8 cellular contexts compared by ENCODE assay signal in genomic region chr19:10379880-10380310, GRCh38. TPM values are rescaled to one million over a fixed set of nuclear protein-coding genes. Genes with fewer than 3 reads are reported as not detected.
DNase-seq lines count a peak whose midpoint lies in the region; ATAC-seq and TF ChIP-seq lines count a peak whose summit lies in the region.

No MANE protein-coding gene starts in this region.

- peaks cover 2% of the 10 kb centered on the region for H3K36me3 ChIP-seq in cardiac muscle cell
- H3K36me3 ChIP-seq in adipocyte (ENCODE audit: control insufficient read depth, insufficient read depth, low read length, severe bottlenecking), result peaks cover 17% of the 10 kb centered on the region
- peaks cover 0 to 27% of the 10 kb centered on the region in 2 donors for H3K36me3 ChIP-seq in left lung
- H3K36me3 ChIP-seq in tibial nerve, result peaks cover 0 to 34% (median 0%) of the 10 kb centered on the region in 3 donors

- H3K4me1 ChIP-seq in cardiac muscle cell (ENCODE audit: low read depth) (no peaks in the 10 kb centered on the region), adipocyte (ENCODE audit: control insufficient read depth, insufficient read depth, low read length) (peaks cover 12% of the 10 kb centered on the region), left lung (peaks cover 0 to 52% of the 10 kb centered on the region in 2 donors), tibial nerve (peaks cover 0 to 23% (median 13%) of the 10 kb centered on the region in 4 donors)

- TF ChIP-seq CTCF in cardiac muscle cell (IDR thresholded peaks at IDR 0.05; ENCODE audit: low read depth, low read length), result no peak
- TF ChIP-seq CTCF in left lung (IDR thresholded peaks at IDR 0.05), result no peak
- TF ChIP-seq CTCF in tibial nerve (IDR thresholded peaks at IDR 0.05), result no peak
- no peak for TF ChIP-seq CTCF in GM13977 (IDR thresholded peaks at IDR 0.05; ENCODE audit: extremely low read depth, insufficient read depth, missing control alignments)

- no peaks in the 10 kb centered on the region for H3K9me3 ChIP-seq in cardiac muscle cell (ENCODE audit: low read depth)
- no peaks in the 10 kb centered on the region for H3K9me3 ChIP-seq in adipocyte (ENCODE audit: control insufficient read depth, low read length)
- H3K9me3 ChIP-seq in left lung, result no peaks in the 10 kb centered on the region
- no peaks in the 10 kb centered on the region for H3K9me3 ChIP-seq in tibial nerve

- no peaks in the 10 kb centered on the region for H3K27me3 ChIP-seq in cardiac muscle cell
- H3K27me3 ChIP-seq in adipocyte (replicated peaks; ENCODE audit: control insufficient read depth, insufficient read depth, low read length), result no peaks in the 10 kb centered on the region
- no peaks in the 10 kb centered on the region for H3K27me3 ChIP-seq in left lung
- H3K27me3 ChIP-seq in tibial nerve, result no peaks in the 10 kb centered on the region

- ATAC-seq in Right ventricle myocardium superior (ENCODE audit: poor library complexity), result no peak
- peak; percentile 1 for ATAC-seq in left lung

- H3K27ac ChIP-seq in cardiac muscle cell (no peak overlapping the region), left lung (peak overlapping the region; percentile 57 to 95), tibial nerve (peak overlapping the region; percentile 72 to 94 (median 80))

- in situ Hi-C loops in GM13977 (cut with MboI; ENCODE audit: low pct_unique_long_range_greater_than_20kb, low sequenced_read_pairs, unreplicated experiment), result loop anchor here (10.0 kb wide), 1 partner anchor 435 kb away; no protein-coding TSS in a partner anchor

- DNase-seq in cardiac muscle cell (ENCODE audit: low read depth in 1 of 2, low spot score in 1 of 2) (no peak), Right ventricle myocardium superior (no peak), adipocyte (ENCODE audit: low read depth) (peak; percentile 32), left lung (no peak), tibial nerve (ENCODE audit: low spot score in 2 of 2) (no peak), AG20443 (ENCODE audit: low spot score) (no peak), GM19240 (ENCODE audit: insufficient read length, low spot score) (no peak), GM13977 (ENCODE audit: low spot score) (no peak)

- H3K4me3 ChIP-seq in cardiac muscle cell, result peak overlapping the region; percentile 66
- peak overlapping the region; percentile 88 for H3K4me3 ChIP-seq in adipocyte (ENCODE audit: low read length)
- H3K4me3 ChIP-seq in left lung, result peak overlapping the region; percentile 82 to 88
- peak overlapping the region; percentile 46 to 98 (median 86) for H3K4me3 ChIP-seq in tibial nerve

- WGBS in tibial nerve, 2 donors, result 0 to 2% methylated on average over 9 of the region's 9 CpGs

- TF ChIP-seq EP300 in tibial nerve (IDR thresholded peaks at IDR 0.05), result no peak

- H3K9ac ChIP-seq in adipocyte (ENCODE audit: low read length), result peak overlapping the region; percentile 90

- TF ChIP-seq POLR2A in tibial nerve (IDR thresholded peaks at IDR 0.05), result no peak

- intact Hi-C loops in Right ventricle myocardium superior (cut with DNase I), result loop anchor here (10.0 kb wide), 1 partner anchor 445 kb away; the partner anchor contains the start of gene OLFM2
- intact Hi-C loops in left lung (cut with DNase I), result loop anchor here in 1 of 2 donors (5.0 kb wide), 1 partner anchor 123 kb away; no protein-coding TSS in a partner anchor

RNA-seq across cellular contexts. Expression of gene TYK2, which starts 0.5 kb away (rescaled TPM):
- 126 and 135 TPM in 2 replicates for total RNA-seq in cardiac muscle cell
- polyA plus RNA-seq in cardiac muscle cell, result 142 and 148 TPM in 2 replicates
- 60.3 TPM for total RNA-seq in Right ventricle myocardium superior
- 100 to 1,000 TPM; 133 to 175 TPM for total RNA-seq in left lung
- 100 to 1,000 TPM; 112 to 166 (median 125) TPM for total RNA-seq in tibial nerve

RNA-seq across cellular contexts. Expression of gene CDC37, which starts 23.4 kb away (rescaled TPM):
- total RNA-seq in cardiac muscle cell, result 240 and 298 TPM in 2 replicates
- 229 and 233 TPM in 2 replicates for polyA plus RNA-seq in cardiac muscle cell
- 146 TPM for total RNA-seq in Right ventricle myocardium superior
- 100 to 1,000 TPM; 120 to 148 TPM for total RNA-seq in left lung
- 100 to 1,000 TPM; 127 to 260 (median 155) TPM for total RNA-seq in tibial nerve

RNA-seq across cellular contexts. Expression of gene PDE4A, which starts 40.4 kb away (rescaled TPM):
- total RNA-seq in cardiac muscle cell (1.0 and 2.5 TPM in 2 replicates), Right ventricle myocardium superior (36.8 TPM), left lung (10 to 100 TPM; 21.4 to 21.6 TPM), tibial nerve (10 to 100 TPM in 2 of 4 donors, 1 to 10 TPM in 2; 8.7 to 12.7 (median 10.0) TPM)
- 2.4 and 3.4 TPM in 2 replicates for polyA plus RNA-seq in cardiac muscle cell

RNA-seq across cellular contexts. Expression of gene ICAM3, which starts 40.5 kb away (rescaled TPM):
- total RNA-seq in cardiac muscle cell (2.9 and 9.0 TPM in 2 replicates), Right ventricle myocardium superior (31.0 TPM), left lung (10 to 100 TPM; 17.3 to 44.8 TPM), tibial nerve (1 to 10 TPM; 3.1 to 9.8 (median 3.3) TPM)
- polyA plus RNA-seq in cardiac muscle cell, result 8.6 and 12.7 TPM in 2 replicates

RNA-seq across cellular contexts. Expression of gene RAVER1, which starts 46.6 kb away (rescaled TPM):
- total RNA-seq in cardiac muscle cell, result 46.9 and 56.2 TPM in 2 replicates
- polyA plus RNA-seq in cardiac muscle cell, result 68.2 and 71.2 TPM in 2 replicates
- total RNA-seq in Right ventricle myocardium superior, result 9.9 TPM
- total RNA-seq in left lung, result 10 to 100 TPM; 30.9 to 38.7 TPM
- 10 to 100 TPM; 22.2 to 34.2 (median 24.3) TPM for total RNA-seq in tibial nerve
